1 cellular context compared by ENCODE assay signal in genomic region chr18:75207298-75208054, GRCh38.
A peak's percentile ranks its signal among the peaks of the same experiment; 100 is the strongest.
TF ChIP-seq lines count a peak whose summit lies in the region.

No MANE protein-coding gene starts in this region.

TF ChIP-seq in HepG2, 621 proteins besides CTCF, POLR2A, EP300 and RAD21 (continued from another document):
- TF ChIP-seq AKNA (CRISPR knock-in tag; IDR thresholded peaks at IDR 0.05; ENCODE audit: borderline replicate concordance), result no peak
- peak; percentile 23; the same call in 1 of the 2 replicates for TF ChIP-seq TBX2 (CRISPR knock-in tag; IDR thresholded peaks at IDR 0.05; ENCODE audit: borderline replicate concordance)
- 0 out of 2 replicates have a peak, but pooled peaks have one; percentile 27 for TF ChIP-seq FOSL2 (CRISPR knock-in tag; IDR thresholded peaks at IDR 0.05)
- 0 out of 2 replicates have a peak, but pooled peaks have one; percentile 15 for TF ChIP-seq FOXA3 (CRISPR knock-in tag; IDR thresholded peaks at IDR 0.05)
- no peak for TF ChIP-seq SOX13 (IDR thresholded peaks at IDR 0.05)
- TF ChIP-seq SOX13 (CRISPR knock-in tag; conservative IDR thresholded peaks at IDR 0.05 in 1 of 2, IDR thresholded peaks at IDR 0.05 in 1 of 2), result peak in 1 of 2 experiments; percentile 11; a peak in 1 of 4 replicates
- TF ChIP-seq, protein P1, sequence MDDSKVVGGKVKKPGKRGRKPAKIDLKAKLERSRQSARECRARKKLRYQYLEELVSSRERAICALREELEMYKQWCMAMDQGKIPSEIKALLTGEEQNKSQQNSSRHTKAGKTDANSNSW (CRISPR knock-in tag; IDR thresholded peaks at IDR 0.05; ENCODE audit: borderline replicate concordance), result no peak
- TF ChIP-seq, protein P2, sequence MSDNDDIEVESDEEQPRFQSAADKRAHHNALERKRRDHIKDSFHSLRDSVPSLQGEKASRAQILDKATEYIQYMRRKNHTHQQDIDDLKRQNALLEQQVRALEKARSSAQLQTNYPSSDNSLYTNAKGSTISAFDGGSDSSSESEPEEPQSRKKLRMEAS (IDR thresholded peaks at IDR 0.05), result peak; percentile 34; the same call in 1 of the 2 replicates
- TF ChIP-seq, protein P3, sequence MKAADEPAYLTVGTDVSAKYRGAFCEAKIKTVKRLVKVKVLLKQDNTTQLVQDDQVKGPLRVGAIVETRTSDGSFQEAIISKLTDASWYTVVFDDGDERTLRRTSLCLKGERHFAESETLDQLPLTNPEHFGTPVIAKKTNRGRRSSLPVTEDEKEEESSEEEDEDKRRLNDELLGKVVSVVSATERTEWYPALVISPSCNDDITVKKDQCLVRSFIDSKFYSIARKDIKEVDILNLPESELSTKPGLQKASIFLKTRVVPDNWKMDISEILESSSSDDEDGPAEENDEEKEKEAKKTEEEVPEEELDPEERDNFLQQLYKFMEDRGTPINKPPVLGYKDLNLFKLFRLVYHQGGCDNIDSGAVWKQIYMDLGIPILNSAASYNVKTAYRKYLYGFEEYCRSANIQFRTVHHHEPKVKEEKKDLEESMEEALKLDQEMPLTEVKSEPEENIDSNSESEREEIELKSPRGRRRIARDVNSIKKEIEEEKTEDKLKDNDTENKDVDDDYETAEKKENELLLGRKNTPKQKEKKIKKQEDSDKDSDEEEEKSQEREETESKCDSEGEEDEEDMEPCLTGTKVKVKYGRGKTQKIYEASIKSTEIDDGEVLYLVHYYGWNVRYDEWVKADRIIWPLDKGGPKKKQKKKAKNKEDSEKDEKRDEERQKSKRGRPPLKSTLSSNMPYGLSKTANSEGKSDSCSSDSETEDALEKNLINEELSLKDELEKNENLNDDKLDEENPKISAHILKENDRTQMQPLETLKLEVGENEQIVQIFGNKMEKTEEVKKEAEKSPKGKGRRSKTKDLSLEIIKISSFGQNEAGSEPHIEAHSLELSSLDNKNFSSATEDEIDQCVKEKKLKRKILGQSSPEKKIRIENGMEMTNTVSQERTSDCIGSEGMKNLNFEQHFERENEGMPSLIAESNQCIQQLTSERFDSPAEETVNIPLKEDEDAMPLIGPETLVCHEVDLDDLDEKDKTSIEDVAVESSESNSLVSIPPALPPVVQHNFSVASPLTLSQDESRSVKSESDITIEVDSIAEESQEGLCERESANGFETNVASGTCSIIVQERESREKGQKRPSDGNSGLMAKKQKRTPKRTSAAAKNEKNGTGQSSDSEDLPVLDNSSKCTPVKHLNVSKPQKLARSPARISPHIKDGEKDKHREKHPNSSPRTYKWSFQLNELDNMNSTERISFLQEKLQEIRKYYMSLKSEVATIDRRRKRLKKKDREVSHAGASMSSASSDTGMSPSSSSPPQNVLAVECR (CRISPR knock-in tag; IDR thresholded peaks at IDR 0.05; ENCODE audit: borderline replicate concordance), result no peak
- TF ChIP-seq, protein P4, sequence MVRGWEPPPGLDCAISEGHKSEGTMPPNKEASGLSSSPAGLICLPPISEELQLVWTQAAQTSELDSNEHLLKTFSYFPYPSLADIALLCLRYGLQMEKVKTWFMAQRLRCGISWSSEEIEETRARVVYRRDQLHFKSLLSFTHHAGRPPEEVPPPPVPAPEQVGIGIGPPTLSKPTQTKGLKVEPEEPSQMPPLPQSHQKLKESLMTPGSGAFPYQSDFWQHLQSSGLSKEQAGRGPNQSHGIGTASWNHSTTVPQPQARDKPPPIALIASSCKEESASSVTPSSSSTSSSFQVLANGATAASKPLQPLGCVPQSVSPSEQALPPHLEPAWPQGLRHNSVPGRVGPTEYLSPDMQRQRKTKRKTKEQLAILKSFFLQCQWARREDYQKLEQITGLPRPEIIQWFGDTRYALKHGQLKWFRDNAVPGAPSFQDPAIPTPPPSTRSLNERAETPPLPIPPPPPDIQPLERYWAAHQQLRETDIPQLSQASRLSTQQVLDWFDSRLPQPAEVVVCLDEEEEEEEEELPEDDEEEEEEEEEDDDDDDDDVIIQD (CRISPR knock-in tag; IDR thresholded peaks at IDR 0.05; ENCODE audit: low read depth), result no peak
- peak; percentile 65 for TF ChIP-seq SAP130 (CRISPR knock-in tag; IDR thresholded peaks at IDR 0.05; ENCODE audit: low read depth)
- TF ChIP-seq ZFP82 (CRISPR knock-in tag; IDR thresholded peaks at IDR 0.05; ENCODE audit: borderline replicate concordance), result no peak
- TF ChIP-seq HMG20A (CRISPR knock-in tag; IDR thresholded peaks at IDR 0.05; ENCODE audit: borderline replicate concordance), result peak; percentile 18; the same call in 1 of the 2 replicates
- no peak for TF ChIP-seq PAF1 (CRISPR knock-in tag; IDR thresholded peaks at IDR 0.05)
- peak; percentile 25; the same call in 1 of the 2 replicates for TF ChIP-seq ZNF790 (CRISPR knock-in tag; IDR thresholded peaks at IDR 0.05; ENCODE audit: borderline replicate concordance)
TF ChIP-seq in HepG2: peak in this region for 14.
